Comparison of ENCODE assay signal across 1 cellular context in the genomic region with DNA sequence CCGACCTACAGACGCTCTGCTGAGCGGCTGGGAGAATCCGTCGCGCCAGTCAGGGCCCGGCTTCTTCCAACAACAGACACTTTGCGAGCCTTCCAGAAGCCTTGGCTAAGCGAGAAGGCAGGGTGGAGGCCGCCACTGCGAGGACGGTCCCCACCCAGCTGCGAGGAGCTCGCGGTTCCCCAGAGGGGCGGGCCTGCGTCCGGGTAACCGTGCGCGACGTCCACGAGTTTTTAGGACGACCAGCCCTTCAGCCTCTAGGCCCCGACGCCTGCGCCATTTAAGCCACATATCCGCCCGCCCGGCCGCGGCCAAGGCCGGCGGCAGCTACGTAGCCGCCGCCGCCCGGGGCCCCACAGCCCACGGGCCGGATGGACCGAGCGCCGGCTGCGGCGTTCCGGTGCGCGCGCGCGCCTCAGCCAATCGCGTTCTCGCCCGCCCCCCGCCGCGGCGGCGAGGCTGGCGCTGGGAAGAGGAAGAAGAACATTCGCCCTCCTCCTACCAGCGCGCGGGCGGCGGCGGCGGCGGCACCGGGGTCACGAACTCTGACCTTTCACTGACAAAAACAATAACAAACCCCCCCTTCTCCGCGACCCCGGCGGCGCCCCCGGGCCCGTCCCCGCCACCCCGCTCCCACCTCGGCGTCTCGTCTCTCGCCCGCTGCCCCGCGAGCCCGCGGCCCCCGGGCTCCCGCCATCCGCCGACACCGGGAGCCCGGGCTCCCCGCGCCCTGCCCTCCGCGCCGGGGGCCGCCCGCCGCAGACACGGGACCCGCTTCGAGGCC.
TF ChIP-seq lines count a peak whose summit lies in the region.

A gene (plus strand): TSS at position 479 of the 781 bp plus-strand sequence. CDS start 56,332 bp downstream, outside the sequence.

TF ChIP-seq in K562, 482 proteins besides CTCF, POLR2A, EP300 and RAD21 (continued from another document and continues in another):
- TF ChIP-seq, protein P1, sequence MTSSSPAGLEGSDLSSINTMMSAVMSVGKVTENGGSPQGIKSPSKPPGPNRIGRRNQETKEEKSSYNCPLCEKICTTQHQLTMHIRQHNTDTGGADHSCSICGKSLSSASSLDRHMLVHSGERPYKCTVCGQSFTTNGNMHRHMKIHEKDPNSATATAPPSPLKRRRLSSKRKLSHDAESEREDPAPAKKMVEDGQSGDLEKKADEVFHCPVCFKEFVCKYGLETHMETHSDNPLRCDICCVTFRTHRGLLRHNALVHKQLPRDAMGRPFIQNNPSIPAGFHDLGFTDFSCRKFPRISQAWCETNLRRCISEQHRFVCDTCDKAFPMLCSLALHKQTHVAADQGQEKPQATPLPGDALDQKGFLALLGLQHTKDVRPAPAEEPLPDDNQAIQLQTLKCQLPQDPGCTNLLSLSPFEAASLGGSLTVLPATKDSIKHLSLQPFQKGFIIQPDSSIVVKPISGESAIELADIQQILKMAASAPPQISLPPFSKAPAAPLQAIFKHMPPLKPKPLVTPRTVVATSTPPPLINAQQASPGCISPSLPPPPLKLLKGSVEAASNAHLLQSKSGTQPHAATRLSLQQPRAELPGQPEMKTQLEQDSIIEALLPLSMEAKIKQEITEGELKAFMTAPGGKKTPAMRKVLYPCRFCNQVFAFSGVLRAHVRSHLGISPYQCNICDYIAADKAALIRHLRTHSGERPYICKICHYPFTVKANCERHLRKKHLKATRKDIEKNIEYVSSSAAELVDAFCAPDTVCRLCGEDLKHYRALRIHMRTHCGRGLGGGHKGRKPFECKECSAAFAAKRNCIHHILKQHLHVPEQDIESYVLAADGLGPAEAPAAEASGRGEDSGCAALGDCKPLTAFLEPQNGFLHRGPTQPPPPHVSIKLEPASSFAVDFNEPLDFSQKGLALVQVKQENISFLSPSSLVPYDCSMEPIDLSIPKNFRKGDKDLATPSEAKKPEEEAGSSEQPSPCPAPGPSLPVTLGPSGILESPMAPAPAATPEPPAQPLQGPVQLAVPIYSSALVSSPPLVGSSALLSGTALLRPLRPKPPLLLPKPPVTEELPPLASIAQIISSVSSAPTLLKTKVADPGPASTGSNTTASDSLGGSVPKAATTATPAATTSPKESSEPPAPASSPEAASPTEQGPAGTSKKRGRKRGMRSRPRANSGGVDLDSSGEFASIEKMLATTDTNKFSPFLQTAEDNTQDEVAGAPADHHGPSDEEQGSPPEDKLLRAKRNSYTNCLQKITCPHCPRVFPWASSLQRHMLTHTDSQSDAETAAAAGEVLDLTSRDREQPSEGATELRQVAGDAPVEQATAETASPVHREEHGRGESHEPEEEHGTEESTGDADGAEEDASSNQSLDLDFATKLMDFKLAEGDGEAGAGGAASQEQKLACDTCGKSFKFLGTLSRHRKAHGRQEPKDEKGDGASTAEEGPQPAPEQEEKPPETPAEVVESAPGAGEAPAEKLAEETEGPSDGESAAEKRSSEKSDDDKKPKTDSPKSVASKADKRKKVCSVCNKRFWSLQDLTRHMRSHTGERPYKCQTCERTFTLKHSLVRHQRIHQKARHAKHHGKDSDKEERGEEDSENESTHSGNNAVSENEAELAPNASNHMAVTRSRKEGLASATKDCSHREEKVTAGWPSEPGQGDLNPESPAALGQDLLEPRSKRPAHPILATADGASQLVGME (CRISPR knock-in tag; IDR thresholded peaks at IDR 0.05): peak; percentile 81; the same call in 1 of the 2 replicates
- TF ChIP-seq, protein P2, sequence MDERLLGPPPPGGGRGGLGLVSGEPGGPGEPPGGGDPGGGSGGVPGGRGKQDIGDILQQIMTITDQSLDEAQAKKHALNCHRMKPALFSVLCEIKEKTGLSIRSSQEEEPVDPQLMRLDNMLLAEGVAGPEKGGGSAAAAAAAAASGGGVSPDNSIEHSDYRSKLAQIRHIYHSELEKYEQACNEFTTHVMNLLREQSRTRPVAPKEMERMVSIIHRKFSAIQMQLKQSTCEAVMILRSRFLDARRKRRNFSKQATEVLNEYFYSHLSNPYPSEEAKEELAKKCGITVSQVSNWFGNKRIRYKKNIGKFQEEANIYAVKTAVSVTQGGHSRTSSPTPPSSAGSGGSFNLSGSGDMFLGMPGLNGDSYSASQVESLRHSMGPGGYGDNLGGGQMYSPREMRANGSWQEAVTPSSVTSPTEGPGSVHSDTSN (CRISPR knock-in tag; IDR thresholded peaks at IDR 0.05; ENCODE audit: low read depth): no peak
- TF ChIP-seq, protein P2 (tag; conservative IDR thresholded peaks at IDR 0.05; ENCODE audit: low read depth): no peak
- TF ChIP-seq, protein P3, sequence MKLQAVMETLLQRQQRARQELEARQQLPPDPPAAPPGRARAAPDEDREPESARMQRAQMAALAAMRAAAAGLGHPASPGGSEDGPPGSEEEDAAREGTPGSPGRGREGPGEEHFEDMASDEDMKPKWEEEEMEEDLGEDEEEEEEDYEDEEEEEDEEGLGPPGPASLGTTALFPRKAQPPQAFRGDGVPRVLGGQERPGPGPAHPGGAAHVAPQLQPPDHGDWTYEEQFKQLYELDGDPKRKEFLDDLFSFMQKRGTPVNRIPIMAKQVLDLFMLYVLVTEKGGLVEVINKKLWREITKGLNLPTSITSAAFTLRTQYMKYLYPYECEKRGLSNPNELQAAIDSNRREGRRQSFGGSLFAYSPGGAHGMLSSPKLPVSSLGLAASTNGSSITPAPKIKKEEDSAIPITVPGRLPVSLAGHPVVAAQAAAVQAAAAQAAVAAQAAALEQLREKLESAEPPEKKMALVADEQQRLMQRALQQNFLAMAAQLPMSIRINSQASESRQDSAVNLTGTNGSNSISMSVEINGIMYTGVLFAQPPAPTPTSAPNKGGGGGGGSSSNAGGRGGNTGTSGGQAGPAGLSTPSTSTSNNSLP (IDR thresholded peaks at IDR 0.05; ENCODE audit: borderline replicate concordance, low read depth, low read length): 0 out of 2 replicates have a peak, but pooled peaks have one; percentile 14
- TF ChIP-seq, protein P4, sequence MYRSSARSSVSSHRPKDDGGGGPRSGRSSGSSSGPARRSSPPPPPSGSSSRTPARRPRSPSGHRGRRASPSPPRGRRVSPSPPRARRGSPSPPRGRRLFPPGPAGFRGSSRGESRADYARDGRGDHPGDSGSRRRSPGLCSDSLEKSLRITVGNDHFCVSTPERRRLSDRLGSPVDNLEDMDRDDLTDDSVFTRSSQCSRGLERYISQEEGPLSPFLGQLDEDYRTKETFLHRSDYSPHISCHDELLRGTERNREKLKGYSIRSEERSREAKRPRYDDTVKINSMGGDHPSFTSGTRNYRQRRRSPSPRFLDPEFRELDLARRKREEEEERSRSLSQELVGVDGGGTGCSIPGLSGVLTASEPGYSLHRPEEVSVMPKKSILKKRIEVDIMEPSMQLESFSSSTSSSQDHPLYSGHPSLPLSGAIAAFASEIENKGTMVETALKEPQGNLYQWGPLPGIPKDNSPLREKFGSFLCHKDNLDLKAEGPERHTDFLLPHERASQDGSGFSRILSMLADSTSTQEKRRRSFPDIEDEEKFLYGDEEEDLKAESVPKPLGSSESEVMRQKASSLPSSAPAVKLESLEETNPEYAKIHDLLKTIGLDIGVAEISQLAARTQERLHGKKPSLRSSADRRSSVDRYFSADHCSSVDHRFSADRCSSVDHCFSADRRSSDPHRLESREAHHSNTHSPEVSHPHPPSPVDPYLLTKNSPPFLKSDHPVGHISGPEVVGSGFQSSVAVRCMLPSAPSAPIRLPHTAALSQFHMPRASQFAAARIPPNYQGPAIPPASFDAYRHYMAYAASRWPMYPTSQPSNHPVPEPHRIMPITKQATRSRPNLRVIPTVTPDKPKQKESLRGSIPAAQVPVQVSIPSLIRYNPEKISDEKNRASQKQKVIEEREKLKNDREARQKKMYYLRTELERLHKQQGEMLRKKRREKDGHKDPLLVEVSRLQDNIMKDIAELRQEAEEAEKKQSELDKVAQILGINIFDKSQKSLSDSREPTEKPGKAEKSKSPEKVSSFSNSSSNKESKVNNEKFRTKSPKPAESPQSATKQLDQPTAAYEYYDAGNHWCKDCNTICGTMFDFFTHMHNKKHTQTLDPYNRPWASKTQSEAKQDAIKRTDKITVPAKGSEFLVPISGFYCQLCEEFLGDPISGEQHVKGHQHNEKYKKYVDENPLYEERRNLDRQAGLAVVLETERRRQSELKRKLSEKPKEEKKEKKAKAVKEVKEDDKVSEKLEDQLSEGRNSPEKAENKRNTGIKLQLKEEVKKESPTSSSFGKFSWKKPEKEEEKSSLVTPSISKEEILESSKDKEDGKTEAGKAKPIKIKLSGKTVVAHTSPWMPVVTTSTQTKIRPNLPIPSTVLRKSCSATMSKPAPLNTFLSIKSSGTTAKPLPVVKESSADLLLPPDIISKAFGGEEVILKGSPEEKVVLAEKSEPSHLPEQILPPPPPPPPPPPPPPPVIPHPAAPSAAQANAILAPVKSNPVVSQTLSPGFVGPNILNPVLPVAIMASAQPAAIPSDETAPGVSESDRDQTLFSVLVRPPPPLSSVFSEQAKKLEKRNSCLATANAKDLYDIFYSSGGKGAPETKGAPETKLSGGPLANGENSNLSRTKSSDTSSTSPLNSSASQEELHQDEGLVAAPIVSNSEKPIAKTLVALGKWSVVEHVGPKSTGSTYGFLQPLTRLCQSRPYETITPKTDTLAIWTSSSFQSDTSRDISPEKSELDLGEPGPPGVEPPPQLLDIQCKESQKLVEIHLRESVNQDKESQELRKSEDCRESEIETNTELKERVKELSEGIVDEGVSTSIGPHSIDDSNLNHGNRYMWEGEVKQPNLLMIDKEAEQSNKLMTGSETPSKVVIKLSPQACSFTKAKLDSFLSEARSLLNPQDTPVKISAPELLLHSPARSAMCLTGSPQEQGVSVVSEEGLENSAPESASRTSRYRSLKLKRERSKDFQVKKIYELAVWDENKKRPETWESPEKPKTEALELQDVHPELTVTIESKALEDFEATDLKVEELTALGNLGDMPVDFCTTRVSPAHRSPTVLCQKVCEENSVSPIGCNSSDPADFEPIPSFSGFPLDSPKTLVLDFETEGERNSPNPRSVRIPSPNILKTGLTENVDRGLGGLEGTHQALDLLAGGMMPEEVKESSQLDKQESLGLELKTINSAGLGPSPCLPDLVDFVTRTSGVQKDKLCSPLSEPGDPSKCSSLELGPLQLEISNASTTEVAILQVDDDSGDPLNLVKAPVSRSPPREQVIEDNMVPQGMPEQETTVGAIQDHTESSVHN (IDR thresholded peaks at IDR 0.05; ENCODE audit: borderline replicate concordance in 1 of 2, low read depth in 1 of 2): no peak
- TF ChIP-seq BRCA1 (IDR thresholded peaks at IDR 0.05) (no peak), BRCA1 (CRISPR knock-in tag; IDR thresholded peaks at IDR 0.05) (no peak), SMARCB1 (IDR thresholded peaks at IDR 0.05; ENCODE audit: insufficient read length, low read depth) (no peak), PHF8 (IDR thresholded peaks at IDR 0.05; ENCODE audit: borderline replicate concordance, low read length) (peak; percentile 89), ZFPM2 (CRISPR knock-in tag; IDR thresholded peaks at IDR 0.05) (no peak), MED1 (CRISPR knock-in tag; IDR thresholded peaks at IDR 0.05; ENCODE audit: borderline replicate concordance) (no peak), KLF6 (CRISPR knock-in tag; IDR thresholded peaks at IDR 0.05; ENCODE audit: borderline replicate concordance) (no peak), SP1 (CRISPR knock-in tag; IDR thresholded peaks at IDR 0.05) (peak; percentile 72), ZNF274 (IDR thresholded peaks at IDR 0.05; ENCODE audit: borderline replicate concordance, low read depth, low read length) (no peak), HLTF (IDR thresholded peaks at IDR 0.05) (no peak), POLR2AphosphoS5 (IDR thresholded peaks at IDR 0.05; ENCODE audit: control insufficient read depth, insufficient read depth, low read depth, low read length) (peak; percentile 79), ZNF436 (CRISPR knock-in tag; IDR thresholded peaks at IDR 0.05) (peak; percentile 41; the same call in 1 of the 2 replicates), GTF2A2 (tag; IDR thresholded peaks at IDR 0.05) (no peak), ZNF561 (CRISPR knock-in tag; conservative IDR thresholded peaks at IDR 0.05) (no peak), NEUROD1 (IDR thresholded peaks at IDR 0.05; ENCODE audit: borderline replicate concordance, low read depth, low read length, partially characterized antibody) (peak; percentile 58)
- TF ChIP-seq, protein P5, sequence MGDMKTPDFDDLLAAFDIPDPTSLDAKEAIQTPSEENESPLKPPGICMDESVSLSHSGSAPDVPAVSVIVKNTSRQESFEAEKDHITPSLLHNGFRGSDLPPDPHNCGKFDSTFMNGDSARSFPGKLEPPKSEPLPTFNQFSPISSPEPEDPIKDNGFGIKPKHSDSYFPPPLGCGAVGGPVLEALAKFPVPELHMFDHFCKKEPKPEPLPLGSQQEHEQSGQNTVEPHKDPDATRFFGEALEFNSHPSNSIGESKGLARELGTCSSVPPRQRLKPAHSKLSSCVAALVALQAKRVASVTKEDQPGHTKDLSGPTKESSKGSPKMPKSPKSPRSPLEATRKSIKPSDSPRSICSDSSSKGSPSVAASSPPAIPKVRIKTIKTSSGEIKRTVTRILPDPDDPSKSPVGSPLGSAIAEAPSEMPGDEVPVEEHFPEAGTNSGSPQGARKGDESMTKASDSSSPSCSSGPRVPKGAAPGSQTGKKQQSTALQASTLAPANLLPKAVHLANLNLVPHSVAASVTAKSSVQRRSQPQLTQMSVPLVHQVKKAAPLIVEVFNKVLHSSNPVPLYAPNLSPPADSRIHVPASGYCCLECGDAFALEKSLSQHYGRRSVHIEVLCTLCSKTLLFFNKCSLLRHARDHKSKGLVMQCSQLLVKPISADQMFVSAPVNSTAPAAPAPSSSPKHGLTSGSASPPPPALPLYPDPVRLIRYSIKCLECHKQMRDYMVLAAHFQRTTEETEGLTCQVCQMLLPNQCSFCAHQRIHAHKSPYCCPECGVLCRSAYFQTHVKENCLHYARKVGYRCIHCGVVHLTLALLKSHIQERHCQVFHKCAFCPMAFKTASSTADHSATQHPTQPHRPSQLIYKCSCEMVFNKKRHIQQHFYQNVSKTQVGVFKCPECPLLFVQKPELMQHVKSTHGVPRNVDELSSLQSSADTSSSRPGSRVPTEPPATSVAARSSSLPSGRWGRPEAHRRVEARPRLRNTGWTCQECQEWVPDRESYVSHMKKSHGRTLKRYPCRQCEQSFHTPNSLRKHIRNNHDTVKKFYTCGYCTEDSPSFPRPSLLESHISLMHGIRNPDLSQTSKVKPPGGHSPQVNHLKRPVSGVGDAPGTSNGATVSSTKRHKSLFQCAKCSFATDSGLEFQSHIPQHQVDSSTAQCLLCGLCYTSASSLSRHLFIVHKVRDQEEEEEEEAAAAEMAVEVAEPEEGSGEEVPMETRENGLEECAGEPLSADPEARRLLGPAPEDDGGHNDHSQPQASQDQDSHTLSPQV (IDR thresholded peaks at IDR 0.05): peak; percentile 48; the same call in 1 of the 2 replicates
- TF ChIP-seq, protein P6, sequence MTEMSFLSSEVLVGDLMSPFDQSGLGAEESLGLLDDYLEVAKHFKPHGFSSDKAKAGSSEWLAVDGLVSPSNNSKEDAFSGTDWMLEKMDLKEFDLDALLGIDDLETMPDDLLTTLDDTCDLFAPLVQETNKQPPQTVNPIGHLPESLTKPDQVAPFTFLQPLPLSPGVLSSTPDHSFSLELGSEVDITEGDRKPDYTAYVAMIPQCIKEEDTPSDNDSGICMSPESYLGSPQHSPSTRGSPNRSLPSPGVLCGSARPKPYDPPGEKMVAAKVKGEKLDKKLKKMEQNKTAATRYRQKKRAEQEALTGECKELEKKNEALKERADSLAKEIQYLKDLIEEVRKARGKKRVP (CRISPR knock-in tag; IDR thresholded peaks at IDR 0.05): 0 out of 2 replicates have a peak, but pooled peaks have one; percentile 15
